In genomic region chr12:48104531-48104930, GRCh38 we compare ENCODE assay signal across 8 cellular contexts. TPM values are rescaled to one million over a fixed set of nuclear protein-coding genes. Genes with fewer than 3 reads are reported as not detected.
DNase-seq lines count a peak whose midpoint lies in the region; ATAC-seq and TF ChIP-seq lines count a peak whose summit lies in the region.

No MANE protein-coding gene starts in this region.

- H3K27ac Mint-ChIP-seq in activated naive CD4-positive, alpha-beta T cell treated with anti-CD3 and anti-CD28 coated beads for 36 hours, result peak overlapping the region; percentile 96
- H3K27ac Mint-ChIP-seq in T-helper 17 cell, result peak overlapping the region; percentile 99

- DNase-seq in activated naive CD4-positive, alpha-beta T cell treated with anti-CD3 and anti-CD28 coated beads for 36 hours, result no peak
- no peak for DNase-seq in activated naive CD4-positive, alpha-beta T cell treated with anti-CD3 and anti-CD28 coated beads, Interleukin-2, amount 50 U/mL, for 16 hours
- DNase-seq in T-helper 17 cell, result no peak
- peak; percentile 21 to 48 for DNase-seq in foreskin keratinocyte
- no peak for DNase-seq in suprapubic skin (ENCODE audit: low spot score in 2 of 2)
- no peak for DNase-seq in prostate gland (ENCODE audit: low spot score)
- no peak for DNase-seq in NCI-H2081 (lab: John Stamatoyannopoulos, UW)

- peaks cover 6% of the 10 kb centered on the region for H3K4me1 ChIP-seq in foreskin keratinocyte
- peaks cover 25% of the 10 kb centered on the region for H3K4me1 ChIP-seq in suprapubic skin
- no peaks in the 10 kb centered on the region for H3K4me1 ChIP-seq in prostate gland (replicated peaks)

- intact Hi-C loops in activated naive CD4-positive, alpha-beta T cell treated with anti-CD3 and anti-CD28 coated beads for 36 hours (cut with micrococcal nuclease), result no loop called here
- intact Hi-C loops in prostate gland (cut with DNase I), result no loop called here

- H3K27me3 ChIP-seq in foreskin keratinocyte (no peaks in the 10 kb centered on the region), suprapubic skin (no peaks in the 10 kb centered on the region), prostate gland (replicated peaks; ENCODE audit: insufficient read depth) (no peaks in the 10 kb centered on the region)

- peaks cover 2% of the 10 kb centered on the region for H3K36me3 Mint-ChIP-seq in activated naive CD4-positive, alpha-beta T cell treated with anti-CD3 and anti-CD28 coated beads for 36 hours (ENCODE audit: low read depth)
- peaks cover 9% of the 10 kb centered on the region for H3K36me3 Mint-ChIP-seq in T-helper 17 cell (ENCODE audit: low read depth)

- TF ChIP-seq EP300 in suprapubic skin (IDR thresholded peaks at IDR 0.05), result no peak

- peaks cover 46% of the 10 kb centered on the region for H3K4me1 Mint-ChIP-seq in activated naive CD4-positive, alpha-beta T cell treated with anti-CD3 and anti-CD28 coated beads for 36 hours (ENCODE audit: low read depth)
- peaks cover 54% of the 10 kb centered on the region for H3K4me1 Mint-ChIP-seq in T-helper 17 cell

- CTCF ChIA-PET in activated naive CD4-positive, alpha-beta T cell treated with anti-CD3 and anti-CD28 coated beads for 36 hours (lab: Charles Lee), result interaction anchor here (0.5 to 1.7 kb wide), 3 partner anchors 92 to 514 kb away, joined by 3 to 6 read pairs (median 4); no protein-coding TSS in a partner anchor

- no peak for ATAC-seq in T-helper 17 cell
- ATAC-seq in foreskin keratinocyte, result peak; percentile 23
- no peak for ATAC-seq in HG02885 (IDR thresholded peaks at IDR 0.05; ENCODE audit: poor library complexity, unreplicated experiment)

- peak overlapping the region; percentile 87 for H3K4me3 Mint-ChIP-seq in activated naive CD4-positive, alpha-beta T cell treated with anti-CD3 and anti-CD28 coated beads for 36 hours
- peak overlapping the region; percentile 99 for H3K4me3 Mint-ChIP-seq in T-helper 17 cell

- TF ChIP-seq CTCF in foreskin keratinocyte (conservative IDR thresholded peaks at IDR 0.05) (no peak), suprapubic skin (IDR thresholded peaks at IDR 0.05) (no peak), prostate gland (IDR thresholded peaks at IDR 0.05) (no peak)

- H3K9me3 ChIP-seq in T-helper 17 cell (ENCODE audit: control insufficient read depth, low read length, poor library complexity, severe bottlenecking), result no peaks in the 10 kb centered on the region
- no peaks in the 10 kb centered on the region for H3K9me3 ChIP-seq in suprapubic skin
- H3K9me3 ChIP-seq in prostate gland, result no peaks in the 10 kb centered on the region

- H3K27ac ChIP-seq in foreskin keratinocyte (peak overlapping the region; percentile 86), suprapubic skin (no peak overlapping the region), prostate gland (no peak overlapping the region)

- WGBS in suprapubic skin, result 39% methylated on average over 4 of the region's 4 CpGs
- 29% methylated on average over 4 of the region's 4 CpGs for WGBS in prostate gland

- H3K9me3 Mint-ChIP-seq in activated naive CD4-positive, alpha-beta T cell treated with anti-CD3 and anti-CD28 coated beads for 36 hours, result no peaks in the 10 kb centered on the region

- no peaks in the 10 kb centered on the region for H3K27me3 Mint-ChIP-seq in activated naive CD4-positive, alpha-beta T cell treated with anti-CD3 and anti-CD28 coated beads for 36 hours (ENCODE audit: low read depth)
- H3K27me3 Mint-ChIP-seq in T-helper 17 cell, result no peaks in the 10 kb centered on the region

- H3K36me3 ChIP-seq in suprapubic skin, result no peaks in the 10 kb centered on the region
- H3K36me3 ChIP-seq in prostate gland, result no peaks in the 10 kb centered on the region

- H3K4me3 ChIP-seq in suprapubic skin (peak overlapping the region; percentile 93), prostate gland (peak overlapping the region in 1 of 2 donors; percentile 89)

- TF ChIP-seq POLR2A in suprapubic skin (IDR thresholded peaks at IDR 0.05) (no peak), prostate gland (IDR thresholded peaks at IDR 0.05) (no peak)

RNA-seq across cellular contexts. Expression of gene SENP1, which starts 1.3 kb away (rescaled TPM):
- 10 to 100 TPM; 41.4 to 47.8 TPM for total RNA-seq in activated naive CD4-positive, alpha-beta T cell treated with anti-CD3 and anti-CD28 coated beads for 36 hours
- total RNA-seq in T-helper 17 cell (10 to 100 TPM; 26.9 to 33.8 TPM), foreskin keratinocyte (18.3 and 20.8 TPM in 2 replicates), suprapubic skin (10 to 100 TPM; 13.5 to 25.5 (median 20.0) TPM), prostate gland (10 to 100 TPM; 11.5 to 49.6 TPM)
- polyA plus RNA-seq in foreskin keratinocyte, result 4.7 and 6.1 TPM in 2 replicates

RNA-seq across cellular contexts. Expression of gene PFKM, which starts 14.6 kb away (rescaled TPM):
- 10 to 100 TPM; 68.2 to 71.9 TPM for total RNA-seq in activated naive CD4-positive, alpha-beta T cell treated with anti-CD3 and anti-CD28 coated beads for 36 hours
- 10 to 100 TPM; 19.6 to 19.9 TPM for total RNA-seq in T-helper 17 cell
- total RNA-seq in foreskin keratinocyte, result 55.4 and 56.8 TPM in 2 replicates
- polyA plus RNA-seq in foreskin keratinocyte, result 33.9 and 38.3 TPM in 2 replicates
- total RNA-seq in suprapubic skin, result 10 to 100 TPM; 20.4 to 31.2 (median 27.7) TPM
- total RNA-seq in prostate gland, result 10 to 100 TPM; 36.9 to 71.9 TPM

RNA-seq across cellular contexts. Expression of gene ASB8, which starts 52.8 kb away (rescaled TPM):
- 10 to 100 TPM; 36.7 to 47.9 TPM for total RNA-seq in activated naive CD4-positive, alpha-beta T cell treated with anti-CD3 and anti-CD28 coated beads for 36 hours
- total RNA-seq in T-helper 17 cell, result 10 to 100 TPM; 39.0 to 59.6 TPM
- total RNA-seq in foreskin keratinocyte, result 12.0 and 13.6 TPM in 2 replicates
- 6.7 and 7.6 TPM in 2 replicates for polyA plus RNA-seq in foreskin keratinocyte
- 10 to 100 TPM; 19.8 to 49.4 (median 23.6) TPM for total RNA-seq in suprapubic skin
- total RNA-seq in prostate gland, result 10 to 100 TPM; 38.8 to 43.2 TPM

Comparison
In these comparisons a context has a peak if more than half of its experiments do, and no peak if none do; other contexts are left out.
1. DNase-seq: peak in foreskin keratinocyte (2 of 2); none in activated naive CD4-positive, alpha-beta T cell treated with anti-CD3 and anti-CD28 coated beads for 36 hours (single experiment), activated naive CD4-positive, alpha-beta T cell treated with anti-CD3 and anti-CD28 coated beads, Interleukin-2, amount 50 U/mL, for 16 hours (single experiment), T-helper 17 cell (0 of 3), suprapubic skin (0 of 2), prostate gland (single experiment) and NCI-H2081 (0 of 2).